ENCODE assay signal across 19 cellular contexts in genomic region chr4:37670249-37670648, GRCh38.
"Had no signal": no experiment of that assay in that cellular context is flagged by ENCODE, and none has a peak within 500 bp of the region (broad histone marks: within the 10 kb centered on the region; RNA-seq: fewer than 3 reads in every experiment).

No MANE protein-coding gene starts in this region.

- ATAC-seq: activated naive CD4-positive, alpha-beta T cell treated with anti-CD3 and anti-CD28 coated beads, Interleukin-2, amount 50 U/mL, for 72 hours; activated T-cell treated with anti-CD3 and anti-CD28 coated beads, Interleukin-2, amount 50 U/mL, for 72 hours; left lung; sciatic nerve; stimulated activated effector memory CD8-positive, alpha-beta T cell treated with anti-CD3 and anti-CD28 coated beads, Interleukin-12 subunit alpha, Interleukin-12 subunit beta, amount 100 ng/mL, for 72 hours had no signal

- H3K27ac Mint-ChIP-seq: activated CD4-positive, alpha-beta T cell treated with anti-CD3 and anti-CD28 coated beads, Interleukin-2, amount 10 ng/mL, durations not matched to agents 7 days and 5 days; activated naive CD4-positive, alpha-beta T cell treated with anti-CD3 and anti-CD28 coated beads, Interleukin-2, amount 50 U/mL, for 72 hours; activated T-cell treated with anti-CD3 and anti-CD28 coated beads, Interleukin-2, amount 50 U/mL, for 72 hours; stimulated activated effector memory CD8-positive, alpha-beta T cell treated with anti-CD3 and anti-CD28 coated beads, Interleukin-12 subunit alpha, Interleukin-12 subunit beta, amount 100 ng/mL, for 72 hours had no signal

- H3K4me3 Mint-ChIP-seq: activated CD4-positive, alpha-beta T cell treated with anti-CD3 and anti-CD28 coated beads, Interleukin-2, amount 10 ng/mL, durations not matched to agents 7 days and 5 days; activated T-cell treated with anti-CD3 and anti-CD28 coated beads, Interleukin-2, amount 50 U/mL, for 72 hours; stimulated activated effector memory CD8-positive, alpha-beta T cell treated with anti-CD3 and anti-CD28 coated beads, Interleukin-12 subunit alpha, Interleukin-12 subunit beta, amount 100 ng/mL, for 72 hours had no signal

- H3K4me3 ChIP-seq: left lung, smooth muscle cell, thoracic aorta had no signal

- H3K27me3 ChIP-seq: left lung had no signal

- H3K4me2 ChIP-seq: smooth muscle cell had no signal

- H3K27me3 Mint-ChIP-seq: activated CD4-positive, alpha-beta T cell treated with anti-CD3 and anti-CD28 coated beads, Interleukin-2, amount 10 ng/mL, durations not matched to agents 7 days and 5 days had no signal

- H3K9me3 ChIP-seq: left lung, thoracic aorta had no signal

- H3K36me3 ChIP-seq: left lung, thoracic aorta had no signal

- DNase-seq: activated CD4-positive, alpha-beta T cell treated with anti-CD3 and anti-CD28 coated beads, Interleukin-2, amount 10 ng/mL, durations not matched to agents 7 days and 5 days; activated CD4-positive, CD25-positive, alpha-beta regulatory T cell; activated CD8-positive, alpha-beta memory T cell treated with anti-CD3 and anti-CD28 coated beads for 24 hours; activated gamma-delta T cell treated with Interleukin-2 at 50 U/mL for 16 hours; activated T-cell treated with anti-CD3 and anti-CD28 coated beads, Interleukin-2, amount 50 U/mL, for 72 hours; amygdala; dermis blood vessel endothelial cell; effector memory CD4-positive, alpha-beta T cell; foreskin fibroblast; hypothalamus; left lung; stimulated activated CD4-positive, alpha-beta T cell treated with anti-CD3 and anti-CD28 coated beads, Interleukin-4, amount 100 ng/mL, for 24 hours; T-helper 1 cell; T-helper 9 cell had no signal

- H3K27ac ChIP-seq: left lung, thoracic aorta had no signal

- H3K9me3 Mint-ChIP-seq: activated naive CD4-positive, alpha-beta T cell treated with anti-CD3 and anti-CD28 coated beads, Interleukin-2, amount 50 U/mL, for 72 hours; activated T-cell treated with anti-CD3 and anti-CD28 coated beads, Interleukin-2, amount 50 U/mL, for 72 hours; stimulated activated effector memory CD8-positive, alpha-beta T cell treated with anti-CD3 and anti-CD28 coated beads, Interleukin-12 subunit alpha, Interleukin-12 subunit beta, amount 100 ng/mL, for 72 hours had no signal
